Comparison of ENCODE assay signal across 13 cellular contexts in the genomic region with DNA sequence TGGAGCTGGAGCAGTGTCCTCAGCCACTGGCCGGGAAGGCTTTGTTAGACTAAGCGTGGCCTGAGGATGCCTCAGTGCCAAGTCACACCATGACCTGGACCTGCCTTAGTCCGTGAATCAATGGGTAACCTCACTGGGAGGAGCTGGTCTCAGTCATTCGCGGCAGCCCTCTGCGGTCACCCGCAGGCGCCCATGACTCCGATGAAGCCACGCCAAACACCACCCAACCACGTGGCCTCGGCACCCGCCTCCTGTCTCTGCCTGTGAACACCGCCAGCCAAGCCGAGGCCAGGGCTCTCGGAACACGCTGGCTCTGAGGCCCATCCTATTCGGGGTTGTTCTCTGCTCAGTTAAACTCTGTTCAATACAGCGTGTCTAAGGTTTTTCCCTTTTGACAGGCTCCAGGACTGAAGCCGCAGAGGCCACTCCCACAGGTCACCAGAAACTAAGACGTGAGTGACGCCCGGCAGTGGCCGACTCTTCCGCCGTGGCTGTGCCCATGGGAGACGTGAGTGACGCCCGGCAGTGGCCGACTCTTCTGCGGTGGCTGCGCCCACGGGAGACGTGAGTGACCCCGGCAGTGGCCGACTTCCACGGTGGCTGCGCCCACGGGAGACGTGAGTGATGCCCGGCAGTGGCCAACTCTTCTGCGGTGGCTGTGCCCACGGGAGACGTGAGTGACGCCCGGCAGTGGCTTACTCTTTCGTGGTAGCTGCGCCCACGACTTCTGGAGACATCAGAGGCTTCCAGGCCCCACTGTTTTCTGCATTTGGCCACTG. TPM values are rescaled to one million over a fixed set of nuclear protein-coding genes. Genes with fewer than 3 reads are reported as not detected.
"Had no signal": no experiment of that assay in that cellular context is flagged by ENCODE, and none has a peak within 500 bp of the region (broad histone marks: within the 10 kb centered on the region; RNA-seq: fewer than 3 reads in every experiment).

No MANE protein-coding gene starts in this region.

- ATAC-seq: activated CD4-positive, CD25-positive, alpha-beta regulatory T cell treated with anti-CD3 and anti-CD28 coated beads, Interleukin-2, amount 50 U/mL, for 24 hours; activated CD8-positive, alpha-beta memory T cell treated with anti-CD3 and anti-CD28 coated beads, Interleukin-2, amount 10 ng/mL, durations not matched to agents 7 days and 5 days had no signal

- H3K9me3 ChIP-seq: mucosa of descending colon had no signal

- DNase-seq: activated CD8-positive, alpha-beta memory T cell treated with anti-CD3 and anti-CD28 coated beads, Interleukin-2, amount 10 ng/mL, durations not matched to agents 7 days and 5 days; activated effector memory CD4-positive, alpha-beta T cell treated with Interleukin-2 at 50 U/mL for 16 hours; activated T-cell treated with anti-CD3 and anti-CD28 coated beads, Interleukin-2, amount 50 U/mL, for 24 hours; amniotic stem cell; dermis blood vessel endothelial cell; immature natural killer cell; natural killer cell; stimulated activated CD4-positive, alpha-beta T cell treated with anti-CD3 and anti-CD28 coated beads, Interleukin-15, amount 100 ng/mL, for 24 hours; stimulated activated CD4-positive, alpha-beta T cell treated with anti-CD3 and anti-CD28 coated beads, Interleukin-4, amount 100 ng/mL, for 24 hours had no signal

- H3K4me3 ChIP-seq: mucosa of descending colon had no signal

RNA-seq across cellular contexts. Expression of a gene that starts 16.8 kb away (rescaled TPM):
- total RNA-seq: activated CD8-positive, alpha-beta memory T cell treated with anti-CD3 and anti-CD28 coated beads, Interleukin-2, amount 10 ng/mL, durations not matched to agents 7 days and 5 days; dermis blood vessel endothelial cell; left colon; mucosa of descending colon; osteoblast had no signal
- polyA plus RNA-seq: immature natural killer cell had no signal
